8 cellular contexts compared by ENCODE assay signal in genomic region chr10:93701903-93702277, GRCh38. TPM values are rescaled to one million over a fixed set of nuclear protein-coding genes. Genes with fewer than 3 reads are reported as not detected.
A peak's percentile ranks its signal among the peaks of the same experiment; 100 is the strongest.
DNase-seq lines count a peak whose midpoint lies in the region; ATAC-seq and TF ChIP-seq lines count a peak whose summit lies in the region.

No MANE protein-coding gene starts in this region.

- H3K9me3 ChIP-seq in H9 (ENCODE audit: control insufficient read depth, low read depth, low read length) (no peaks in the 10 kb centered on the region), tibial nerve (no peaks in the 10 kb centered on the region)

- H2AFZ ChIP-seq in H9 (ENCODE audit: low read length) = peak overlapping the region; percentile 43

- no peak overlapping the region for H3K27ac Mint-ChIP-seq in activated CD4-positive, alpha-beta T cell treated with anti-CD3 and anti-CD28 coated beads for 36 hours
- no peak overlapping the region for H3K27ac Mint-ChIP-seq in H9

- H3K23me2 ChIP-seq in H9 (ENCODE audit: insufficient read length, low read depth, low read length, poor library complexity, severe bottlenecking) = peaks cover 20% of the 10 kb centered on the region

- no peaks in the 10 kb centered on the region for H4K20me1 ChIP-seq in H9 (ENCODE audit: control insufficient read depth, insufficient read depth, insufficient read length)

- TF ChIP-seq POLR2A in NB4 (IDR thresholded peaks at IDR 0.05; ENCODE audit: extremely low read depth, insufficient read length) (no peak), tibial nerve (IDR thresholded peaks at IDR 0.05) (no peak)

- H3K4me2 ChIP-seq in H9 (ENCODE audit: insufficient read depth, insufficient read length, low read length) = peak overlapping the region; percentile 98

- no peaks in the 10 kb centered on the region for H3K27me3 Mint-ChIP-seq in activated CD4-positive, alpha-beta T cell treated with anti-CD3 and anti-CD28 coated beads for 36 hours
- H3K27me3 Mint-ChIP-seq in H9 (ENCODE audit: low read depth) = no peaks in the 10 kb centered on the region

- no CpG with 5 or more reads among the region's 10 CpGs for WGBS in H9 (ENCODE audit: extremely low coverage, insufficient read length, low lambda C conversion rate)
- WGBS in tibial nerve, 2 donors = 1% methylated on average over 10 of the region's 10 CpGs

- H3T11ph ChIP-seq in H9 (ENCODE audit: low read length) = peak overlapping the region; percentile 40

- H2AK5ac ChIP-seq in H9 (ENCODE audit: insufficient read length, low read length) = no peak overlapping the region

- CTCF ChIA-PET in activated CD4-positive, alpha-beta T cell treated with anti-CD3 and anti-CD28 coated beads for 36 hours (lab: Charles Lee) = interaction anchor here (0.6 to 1.7 kb wide), 11 partner anchors 10 to 618 kb away, joined by 3 to 6 read pairs (median 4); partner anchors contain the start of gene MYOF

- H3K9ac ChIP-seq in H9 (ENCODE audit: extremely low read depth, insufficient read length, low read length) = peak overlapping the region; percentile 81

- H2BK12ac ChIP-seq in H9 (ENCODE audit: insufficient read length, low read depth, low read length) = no peak overlapping the region

- no peak overlapping the region for H3K18ac ChIP-seq in H9 (ENCODE audit: insufficient read length, low read depth, low read length)

- H3K79me2 ChIP-seq in H9 (ENCODE audit: insufficient read depth, low read length) = no peaks in the 10 kb centered on the region

- H2BK120ac ChIP-seq in H9 (ENCODE audit: low read depth, low read length, poor library complexity, severe bottlenecking) = no peak overlapping the region

- peak overlapping the region; percentile 88 for H3K4me3 ChIP-seq in NB4 (ENCODE audit: low read depth, low read length)
- H3K4me3 ChIP-seq in tibial nerve = peak overlapping the region; percentile 39 to 76 (median 67)

- POLR2A ChIA-PET in activated CD4-positive, alpha-beta T cell treated with anti-CD3 and anti-CD28 coated beads for 36 hours (lab: Charles Lee) = interaction anchor here (0.6 to 1.2 kb wide), 2 partner anchors 193 to 854 kb away, joined by 3 read pairs; partner anchors contain the start of gene EXOC6

- TF ChIP-seq CTCF in H9 (conservative IDR thresholded peaks at IDR 0.05) = no peak
- TF ChIP-seq CTCF in NB4 (IDR thresholded peaks at IDR 0.05; ENCODE audit: low read depth, low read length) = no peak
- TF ChIP-seq CTCF in tibial nerve (IDR thresholded peaks at IDR 0.05) = no peak

- no peak for TF ChIP-seq EP300 in tibial nerve (IDR thresholded peaks at IDR 0.05)

- no peak overlapping the region for H3K4ac ChIP-seq in H9 (ENCODE audit: low read depth, low read length)

- no peak overlapping the region for H3K23ac ChIP-seq in H9 (ENCODE audit: insufficient read length, low read depth, low read length)

- H3K27me3 ChIP-seq in H9 (ENCODE audit: insufficient read depth, low read length) (no peaks in the 10 kb centered on the region), layer of hippocampus (ENCODE audit: control insufficient read depth, insufficient read depth, low read length) (no peaks in the 10 kb centered on the region), tibial nerve (no peaks in the 10 kb centered on the region)

- no peak overlapping the region for H4K91ac ChIP-seq in H9 (ENCODE audit: insufficient read length, low read depth, low read length)

- intact Hi-C loops in activated CD4-positive, alpha-beta T cell treated with anti-CD3 and anti-CD28 coated beads for 36 hours (cut with DNase I, micrococcal nuclease) = loop anchor here (1.0 to 10.0 kb wide), 15 partner anchors 50 to 1990 kb away; partner anchors contain the start of genes CEP55 (in 2 of the 2), HELLS (in 2 of the 2), NOC3L (in 2 of the 2) and SLC35G1 (in 2 of the 2)

- H3K4me1 ChIP-seq in H9 (ENCODE audit: insufficient read depth, low read length) = no peaks in the 10 kb centered on the region; the same call in 1 of the 2 replicates
- H3K4me1 ChIP-seq in tibial nerve = peaks cover 0 to 47% (median 6%) of the 10 kb centered on the region in 4 donors

- no peak overlapping the region for H4K5ac ChIP-seq in H9 (ENCODE audit: insufficient read length, low read depth, low read length)

- no peaks in the 10 kb centered on the region for H3K79me1 ChIP-seq in H9 (ENCODE audit: insufficient read depth, low read depth, low read length, poor library complexity, severe bottlenecking)

- DNase-seq in activated CD4-positive, alpha-beta T cell treated with anti-CD3 and anti-CD28 coated beads for 36 hours = peak; percentile 24
- no peak for DNase-seq in activated CD4-positive, alpha-beta T cell treated with anti-CD3 and anti-CD28 coated beads, Interleukin-2, amount 50 U/mL, for 1 hour
- no peak for DNase-seq in H9
- DNase-seq in NB4 (ENCODE audit: low read depth) = peak; percentile 72
- DNase-seq in brain pericyte (ENCODE audit: low read depth, low spot score) = peak; percentile 20
- peak in 1 of 2 donors; percentile 29 for DNase-seq in tibial nerve (ENCODE audit: low spot score in 2 of 2)
- no peak for DNase-seq in NCI-H774 (lab: John Stamatoyannopoulos, UW)

- peak overlapping the region; percentile 55 for H3K27ac ChIP-seq in H9 (ENCODE audit: insufficient read length, low read depth, low read length)
- peak overlapping the region; percentile 42 for H3K27ac ChIP-seq in layer of hippocampus (ENCODE audit: low read depth, low read length)
- peak overlapping the region; percentile 73 to 96 (median 86) for H3K27ac ChIP-seq in tibial nerve

- H3K36me3 ChIP-seq in tibial nerve = peaks cover 0 to 28% (median 0%) of the 10 kb centered on the region in 3 donors

- no peak overlapping the region for H3K56ac ChIP-seq in H9 (ENCODE audit: insufficient read length, low read depth, low read length)

- H3K4me1 Mint-ChIP-seq in activated CD4-positive, alpha-beta T cell treated with anti-CD3 and anti-CD28 coated beads for 36 hours = peaks cover 24% of the 10 kb centered on the region
- peaks cover 7 to 15% of the 10 kb centered on the region in 2 experiments; a peak in 3 of 4 replicates for H3K4me1 Mint-ChIP-seq in H9

- no peaks in the 10 kb centered on the region for H3K9me3 Mint-ChIP-seq in activated CD4-positive, alpha-beta T cell treated with anti-CD3 and anti-CD28 coated beads for 36 hours (ENCODE audit: low read depth)
- no peaks in the 10 kb centered on the region for H3K9me3 Mint-ChIP-seq in H9

- H2BK5ac ChIP-seq in H9 (ENCODE audit: insufficient read length, low read length) = no peak overlapping the region

- ATAC-seq in activated CD4-positive, alpha-beta T cell treated with anti-CD3 and anti-CD28 coated beads for 36 hours = peak; percentile 28

- no peak overlapping the region for H2BK15ac ChIP-seq in H9 (ENCODE audit: low read depth, low read length)

- H3K14ac ChIP-seq in H9 (ENCODE audit: insufficient read depth, low read length) = no peak overlapping the region

- H2BK20ac ChIP-seq in H9 (ENCODE audit: low read depth, low read length, poor library complexity, severe bottlenecking) = no peak overlapping the region

- peaks cover 18% of the 10 kb centered on the region for H3K36me3 Mint-ChIP-seq in activated CD4-positive, alpha-beta T cell treated with anti-CD3 and anti-CD28 coated beads for 36 hours (ENCODE audit: low read depth)
- H3K36me3 Mint-ChIP-seq in H9 (ENCODE audit: insufficient read depth in 1 of 3, low read depth in 3 of 3) = peaks cover 2 to 18% (median 18%) of the 10 kb centered on the region in 3 experiments

- no peak overlapping the region for H4K8ac ChIP-seq in H9 (replicated peaks; ENCODE audit: insufficient read length, low read depth, low read length)

- no peak overlapping the region for H3K4me3 Mint-ChIP-seq in activated CD4-positive, alpha-beta T cell treated with anti-CD3 and anti-CD28 coated beads for 36 hours
- H3K4me3 Mint-ChIP-seq in H9 = no peak overlapping the region

RNA-seq across cellular contexts. Expression of gene FRA10AC1, which starts 0.5 kb away (rescaled TPM):
- total RNA-seq in activated CD4-positive, alpha-beta T cell treated with anti-CD3 and anti-CD28 coated beads for 36 hours = 10 to 100 TPM; 18.9 to 29.4 TPM
- 11.7 and 12.4 TPM in 2 replicates for total RNA-seq in H9 (2021)
- 10 to 100 TPM; 14.1 to 25.5 (median 16.1) TPM for total RNA-seq in tibial nerve

RNA-seq across cellular contexts. Expression of gene LGI1, which starts 55.8 kb away (rescaled TPM):
- total RNA-seq in activated CD4-positive, alpha-beta T cell treated with anti-CD3 and anti-CD28 coated beads for 36 hours = not detected
- total RNA-seq in H9 (2021) (1.1 and 1.2 TPM in 2 replicates), tibial nerve (10 to 100 TPM in 2 of 4 donors, 1 to 10 TPM in 2; 8.4 to 21.0 (median 14.1) TPM)

Comparison
In these comparisons a context has a peak if more than half of its experiments do, and no peak if none do; other contexts are left out.
1. DNase-seq: peak in activated CD4-positive, alpha-beta T cell treated with anti-CD3 and anti-CD28 coated beads for 36 hours (single experiment), NB4 (single experiment) and brain pericyte (single experiment); none in activated CD4-positive, alpha-beta T cell treated with anti-CD3 and anti-CD28 coated beads, Interleukin-2, amount 50 U/mL, for 1 hour (single experiment), H9 (single experiment) and NCI-H774 (single experiment).
2. Peak in every context shown above with its lines, with median percentiles within 50 percentile points of each other: H3K27ac ChIP-seq.